In the genomic region with DNA sequence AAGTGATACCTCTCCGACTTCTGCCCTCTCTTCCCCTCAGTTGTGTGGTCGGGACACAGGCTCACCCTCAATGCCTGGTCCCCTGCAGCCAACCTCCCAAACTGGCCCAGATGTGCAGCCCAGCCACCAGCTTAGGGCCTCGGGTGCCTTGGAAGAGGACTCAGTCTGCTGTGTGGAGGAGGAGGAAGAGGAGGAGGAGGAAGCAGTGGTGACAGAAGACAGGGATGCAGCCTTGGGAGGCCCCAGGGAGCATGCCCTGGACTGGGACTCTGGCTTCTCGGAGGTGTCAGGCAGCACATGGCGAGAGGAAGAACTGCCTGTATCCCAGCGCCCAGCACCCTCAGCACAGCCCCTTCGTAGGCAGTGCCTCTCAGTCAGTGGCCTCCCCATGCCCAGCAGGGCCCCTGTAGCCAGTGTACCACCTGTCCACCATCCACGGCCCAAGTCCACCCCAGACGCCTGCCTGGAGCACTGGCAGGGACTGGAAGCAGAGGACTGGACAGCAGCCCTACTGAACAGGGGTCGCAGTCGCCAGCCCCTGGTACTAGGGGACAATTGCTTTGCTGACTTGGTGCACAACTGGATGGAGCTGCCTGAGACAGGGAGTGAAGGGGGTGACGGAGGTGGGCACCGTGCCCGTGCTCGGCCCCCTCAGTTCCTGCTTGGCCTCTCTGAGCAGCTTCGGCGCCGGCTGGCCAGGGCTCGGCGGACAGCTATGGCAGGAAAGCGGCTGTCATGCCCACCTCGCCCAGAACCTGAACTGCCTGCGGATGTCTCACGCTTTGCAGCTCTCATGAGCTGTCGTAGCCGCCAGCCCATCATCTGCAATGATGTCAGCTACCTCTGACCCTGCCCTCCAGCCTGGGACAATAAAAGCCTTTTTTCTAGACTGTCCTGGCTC, we compare ENCODE assay signal across 6 cellular contexts. TPM values are rescaled to one million over a fixed set of nuclear protein-coding genes. Genes with fewer than 3 reads are reported as not detected.
DNase-seq lines count a peak whose midpoint lies in the region; ATAC-seq lines count a peak whose summit lies in the region.

No MANE protein-coding gene starts in this region.

- peak overlapping the region; percentile 8 for H3K9ac ChIP-seq in mesendoderm (ENCODE audit: low read length)

- H3K79me1 ChIP-seq in mesendoderm (ENCODE audit: low read length) = no peaks in the 10 kb centered on the region

- no peak overlapping the region for H4K8ac ChIP-seq in mesendoderm (ENCODE audit: low read depth, low read length)

- H3K4me2 ChIP-seq in mesendoderm (ENCODE audit: low read length) = no peak overlapping the region

- H3K27me3 Mint-ChIP-seq in activated naive CD8-positive, alpha-beta T cell = peaks cover 4% of the 10 kb centered on the region

- peak overlapping the region; percentile 54 for H3K27ac Mint-ChIP-seq in activated naive CD8-positive, alpha-beta T cell

- DNase-seq in mesendoderm (no peak), NCI-H82 treated with DMSO at 0.1 percent for 48 hours (lab: John Stamatoyannopoulos, UW; ENCODE audit: unreplicated experiment) (no peak)
- no peak for DNase-seq in stimulated activated CD4-positive, alpha-beta T cell treated with anti-CD3 and anti-CD28 coated beads, Interleukin-2, amount 100 ng/mL, for 24 hours

- H4K5ac ChIP-seq in mesendoderm (ENCODE audit: low read length) = no peak overlapping the region

- no peak for ATAC-seq in GM19467 (IDR thresholded peaks at IDR 0.05; ENCODE audit: unreplicated experiment)

- no peaks in the 10 kb centered on the region for H3K36me3 ChIP-seq in mesendoderm (ENCODE audit: control insufficient read depth, insufficient read depth, low read length)

- H3K4me1 Mint-ChIP-seq in activated naive CD8-positive, alpha-beta T cell (ENCODE audit: low read depth) = peaks cover 50% of the 10 kb centered on the region

- no CpG with 5 or more reads among the region's 26 CpGs for WGBS in mesendoderm (ENCODE audit: extremely low coverage, insufficient coverage, low lambda C conversion rate)

- H3K23ac ChIP-seq in mesendoderm (ENCODE audit: low read length) = peak overlapping the region; percentile 54

- no peaks in the 10 kb centered on the region for H3K79me2 ChIP-seq in mesendoderm (ENCODE audit: control insufficient read depth, insufficient read depth, low read length)

- H3K4me3 ChIP-seq in GM08714 (ENCODE audit: low read length) (peak overlapping the region; percentile 75; the same call in 1 of the 2 replicates), mesendoderm (ENCODE audit: low read length) (no peak overlapping the region)

- H3K18ac ChIP-seq in mesendoderm (ENCODE audit: low read length) = no peak overlapping the region

- H3K9me3 Mint-ChIP-seq in activated naive CD8-positive, alpha-beta T cell (ENCODE audit: low read depth) = no peaks in the 10 kb centered on the region

- H2BK5ac ChIP-seq in mesendoderm (ENCODE audit: low read length) = no peak overlapping the region

- no peak overlapping the region for H3K27ac ChIP-seq in mesendoderm (ENCODE audit: low read depth, low read length)

- no peak overlapping the region for H2BK15ac ChIP-seq in mesendoderm (replicated peaks; ENCODE audit: low read depth)

- peak overlapping the region; percentile 90 for H3K4me3 Mint-ChIP-seq in activated naive CD8-positive, alpha-beta T cell

- no peak overlapping the region for H2BK120ac ChIP-seq in mesendoderm (ENCODE audit: low read depth, low read length)

- H3K4ac ChIP-seq in mesendoderm (ENCODE audit: low read depth, low read length) = no peak overlapping the region

- peaks cover 8% of the 10 kb centered on the region for H3K4me1 ChIP-seq in mesendoderm (ENCODE audit: control insufficient read depth, low read depth, low read length)

- H3K36me3 Mint-ChIP-seq in activated naive CD8-positive, alpha-beta T cell = no peaks in the 10 kb centered on the region

- H3K56ac ChIP-seq in mesendoderm (ENCODE audit: low read length) = no peak overlapping the region

- H2AK5ac ChIP-seq in mesendoderm (ENCODE audit: low read length) = no peak overlapping the region

- H3K27me3 ChIP-seq in mesendoderm (ENCODE audit: insufficient read depth, low read length, poor library complexity) = no peaks in the 10 kb centered on the region

RNA-seq across cellular contexts. Expression of a gene that starts 1.3 kb away (rescaled TPM):
- polyA plus RNA-seq in mesendoderm (2013, experiment 1 of 2) = 0.62 TPM
- polyA plus RNA-seq in mesendoderm (2013, experiment 2 of 2) = 0.69 TPM

RNA-seq across cellular contexts. Expression of a gene that starts 4.7 kb away (rescaled TPM):
- polyA plus RNA-seq in mesendoderm (2013, experiment 1 of 2) = 0.04 TPM
- polyA plus RNA-seq in mesendoderm (2013, experiment 2 of 2) = 0.03 TPM

RNA-seq across cellular contexts. Expression of a gene that starts 9.4 kb away (rescaled TPM):
- 0.06 TPM for polyA plus RNA-seq in mesendoderm (2013, experiment 1 of 2)
- polyA plus RNA-seq in mesendoderm (2013, experiment 2 of 2) = 0.17 TPM

RNA-seq across cellular contexts. Expression of a gene that starts 18.0 kb away (rescaled TPM):
- polyA plus RNA-seq in mesendoderm (2013, experiment 1 of 2) = 18.7 TPM
- 17.1 TPM for polyA plus RNA-seq in mesendoderm (2013, experiment 2 of 2)

RNA-seq across cellular contexts. Expression of a gene that starts 52.0 kb away (rescaled TPM):
- polyA plus RNA-seq in mesendoderm (2013, experiment 1 of 2) = 18.5 TPM
- 19.7 TPM for polyA plus RNA-seq in mesendoderm (2013, experiment 2 of 2)
